1 cellular context compared by ENCODE assay signal in genomic region chr11:121914508-121914907, GRCh38.
TF ChIP-seq lines count a peak whose summit lies in the region.

No MANE protein-coding gene starts in this region.

TF ChIP-seq in SK-N-SH, 30 proteins besides CTCF, POLR2A, EP300 and RAD21 (continued from another document):
- TF ChIP-seq, protein P1, sequence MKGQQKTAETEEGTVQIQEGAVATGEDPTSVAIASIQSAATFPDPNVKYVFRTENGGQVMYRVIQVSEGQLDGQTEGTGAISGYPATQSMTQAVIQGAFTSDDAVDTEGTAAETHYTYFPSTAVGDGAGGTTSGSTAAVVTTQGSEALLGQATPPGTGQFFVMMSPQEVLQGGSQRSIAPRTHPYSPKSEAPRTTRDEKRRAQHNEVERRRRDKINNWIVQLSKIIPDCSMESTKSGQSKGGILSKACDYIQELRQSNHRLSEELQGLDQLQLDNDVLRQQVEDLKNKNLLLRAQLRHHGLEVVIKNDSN (IDR thresholded peaks at IDR 0.05; ENCODE audit: borderline replicate concordance, low read depth), result no peak
- TF ChIP-seq, protein P2, sequence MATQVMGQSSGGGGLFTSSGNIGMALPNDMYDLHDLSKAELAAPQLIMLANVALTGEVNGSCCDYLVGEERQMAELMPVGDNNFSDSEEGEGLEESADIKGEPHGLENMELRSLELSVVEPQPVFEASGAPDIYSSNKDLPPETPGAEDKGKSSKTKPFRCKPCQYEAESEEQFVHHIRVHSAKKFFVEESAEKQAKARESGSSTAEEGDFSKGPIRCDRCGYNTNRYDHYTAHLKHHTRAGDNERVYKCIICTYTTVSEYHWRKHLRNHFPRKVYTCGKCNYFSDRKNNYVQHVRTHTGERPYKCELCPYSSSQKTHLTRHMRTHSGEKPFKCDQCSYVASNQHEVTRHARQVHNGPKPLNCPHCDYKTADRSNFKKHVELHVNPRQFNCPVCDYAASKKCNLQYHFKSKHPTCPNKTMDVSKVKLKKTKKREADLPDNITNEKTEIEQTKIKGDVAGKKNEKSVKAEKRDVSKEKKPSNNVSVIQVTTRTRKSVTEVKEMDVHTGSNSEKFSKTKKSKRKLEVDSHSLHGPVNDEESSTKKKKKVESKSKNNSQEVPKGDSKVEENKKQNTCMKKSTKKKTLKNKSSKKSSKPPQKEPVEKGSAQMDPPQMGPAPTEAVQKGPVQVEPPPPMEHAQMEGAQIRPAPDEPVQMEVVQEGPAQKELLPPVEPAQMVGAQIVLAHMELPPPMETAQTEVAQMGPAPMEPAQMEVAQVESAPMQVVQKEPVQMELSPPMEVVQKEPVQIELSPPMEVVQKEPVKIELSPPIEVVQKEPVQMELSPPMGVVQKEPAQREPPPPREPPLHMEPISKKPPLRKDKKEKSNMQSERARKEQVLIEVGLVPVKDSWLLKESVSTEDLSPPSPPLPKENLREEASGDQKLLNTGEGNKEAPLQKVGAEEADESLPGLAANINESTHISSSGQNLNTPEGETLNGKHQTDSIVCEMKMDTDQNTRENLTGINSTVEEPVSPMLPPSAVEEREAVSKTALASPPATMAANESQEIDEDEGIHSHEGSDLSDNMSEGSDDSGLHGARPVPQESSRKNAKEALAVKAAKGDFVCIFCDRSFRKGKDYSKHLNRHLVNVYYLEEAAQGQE (IDR thresholded peaks at IDR 0.05; ENCODE audit: low read depth, low read length), result no peak
- TF ChIP-seq JUND (IDR thresholded peaks at IDR 0.05) (no peak), FOXM1 (IDR thresholded peaks at IDR 0.05; ENCODE audit: low read depth) (no peak)
- TF ChIP-seq, protein P3, sequence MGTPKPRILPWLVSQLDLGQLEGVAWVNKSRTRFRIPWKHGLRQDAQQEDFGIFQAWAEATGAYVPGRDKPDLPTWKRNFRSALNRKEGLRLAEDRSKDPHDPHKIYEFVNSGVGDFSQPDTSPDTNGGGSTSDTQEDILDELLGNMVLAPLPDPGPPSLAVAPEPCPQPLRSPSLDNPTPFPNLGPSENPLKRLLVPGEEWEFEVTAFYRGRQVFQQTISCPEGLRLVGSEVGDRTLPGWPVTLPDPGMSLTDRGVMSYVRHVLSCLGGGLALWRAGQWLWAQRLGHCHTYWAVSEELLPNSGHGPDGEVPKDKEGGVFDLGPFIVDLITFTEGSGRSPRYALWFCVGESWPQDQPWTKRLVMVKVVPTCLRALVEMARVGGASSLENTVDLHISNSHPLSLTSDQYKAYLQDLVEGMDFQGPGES (IDR thresholded peaks at IDR 0.05; ENCODE audit: low read depth, low read length), result no peak
